13 cellular contexts compared by ENCODE assay signal in genomic region chr16:56195151-56195550, GRCh38. TPM values are rescaled to one million over a fixed set of nuclear protein-coding genes. Genes with fewer than 3 reads are reported as not detected.
DNase-seq lines count a peak whose midpoint lies in the region; ATAC-seq lines count a peak whose summit lies in the region.
"Had no signal": no experiment of that assay in that cellular context is flagged by ENCODE, and none has a peak within 500 bp of the region (broad histone marks: within the 10 kb centered on the region; RNA-seq: fewer than 3 reads in every experiment).

No MANE protein-coding gene starts in this region.

- H3K9me3 Mint-ChIP-seq in activated CD4-positive, alpha-beta T cell treated with anti-CD3 and anti-CD28 coated beads, Interleukin-2, amount 10 ng/mL, durations not matched to agents 24 days and 14 days, result peaks cover 11% of the 10 kb centered on the region
- H3K9me3 Mint-ChIP-seq: activated T-cell treated with anti-CD3 and anti-CD28 coated beads, Interleukin-2, amount 50 U/mL, for 72 hours had no signal

- no peaks in the 10 kb centered on the region for H3K36me3 ChIP-seq in endocrine pancreas (ENCODE audit: control insufficient read depth, insufficient read depth, low read length)

- DNase-seq in activated CD4-positive, alpha-beta T cell treated with anti-CD3 and anti-CD28 coated beads, Interleukin-2, amount 10 ng/mL, durations not matched to agents 24 days and 14 days, result peak; percentile 54
- no peak for DNase-seq in activated CD4-positive, alpha-beta T cell treated with anti-CD3 and anti-CD28 coated beads, Interleukin-2, amount 50 U/mL, for 1 hour
- DNase-seq in NCI-H2171 (lab: John Stamatoyannopoulos, UW), result peak; percentile 19
- DNase-seq in activated T-cell treated with anti-CD3 and anti-CD28 coated beads for 4 hours, result no peak
- DNase-seq: cortex of kidney, MM.1S had no signal

- H3K4me1 Mint-ChIP-seq in activated CD4-positive, alpha-beta T cell treated with anti-CD3 and anti-CD28 coated beads, Interleukin-2, amount 10 ng/mL, durations not matched to agents 24 days and 14 days, result peaks cover 53% of the 10 kb centered on the region

- H3K4me1 ChIP-seq in endocrine pancreas (ENCODE audit: control insufficient read depth, insufficient read depth, low read length), result peaks cover 30% of the 10 kb centered on the region

- no peaks in the 10 kb centered on the region for H3K27me3 ChIP-seq in endocrine pancreas (ENCODE audit: control insufficient read depth, insufficient read depth, low read length)

- intact Hi-C loops in activated CD4-positive, alpha-beta T cell treated with anti-CD3 and anti-CD28 coated beads, Interleukin-2, amount 10 ng/mL, durations not matched to agents 24 days and 14 days (cut with micrococcal nuclease), result loop anchor here (10.0 kb wide), 2 partner anchors 230 to 1270 kb away; partner anchors contain the start of gene AMFR

- ATAC-seq in HG03159 (IDR thresholded peaks at IDR 0.05; ENCODE audit: unreplicated experiment), result no peak
- no peak for ATAC-seq in GM18511 (IDR thresholded peaks at IDR 0.05; ENCODE audit: unreplicated experiment)

- peaks cover 59% of the 10 kb centered on the region for H3K27me3 Mint-ChIP-seq in activated CD4-positive, alpha-beta T cell treated with anti-CD3 and anti-CD28 coated beads, Interleukin-2, amount 10 ng/mL, durations not matched to agents 24 days and 14 days

- peaks cover 6% of the 10 kb centered on the region for H3K36me3 Mint-ChIP-seq in activated CD4-positive, alpha-beta T cell treated with anti-CD3 and anti-CD28 coated beads, Interleukin-2, amount 10 ng/mL, durations not matched to agents 24 days and 14 days (ENCODE audit: low read depth)

- H3K27ac Mint-ChIP-seq in activated CD4-positive, alpha-beta T cell treated with anti-CD3 and anti-CD28 coated beads, Interleukin-2, amount 10 ng/mL, durations not matched to agents 24 days and 14 days, result no peak overlapping the region
- H3K27ac Mint-ChIP-seq: activated T-cell treated with anti-CD3 and anti-CD28 coated beads, Interleukin-2, amount 50 U/mL, for 72 hours had no signal

- no peaks in the 10 kb centered on the region for H3K9me3 ChIP-seq in endocrine pancreas (ENCODE audit: control insufficient read depth, low read length)

- H3K4me3 Mint-ChIP-seq in activated CD4-positive, alpha-beta T cell treated with anti-CD3 and anti-CD28 coated beads, Interleukin-2, amount 10 ng/mL, durations not matched to agents 24 days and 14 days, result no peak overlapping the region

- peak overlapping the region; percentile 52 for H3K4me3 ChIP-seq in endocrine pancreas (ENCODE audit: control insufficient read depth, insufficient read depth, low read length)
- H3K4me3 ChIP-seq: hepatocyte, lung had no signal

- H3K9ac ChIP-seq in endocrine pancreas (ENCODE audit: control insufficient read depth, insufficient read depth, low read length), result no peak overlapping the region

- peak overlapping the region; percentile 36 for H3K27ac ChIP-seq in temporal lobe (ENCODE audit: low read depth, low read length)
- H3K27ac ChIP-seq: hepatocyte had no signal

RNA-seq across cellular contexts. Expression of gene GNAO1, which starts 3.9 kb away (rescaled TPM):
- total RNA-seq in activated CD4-positive, alpha-beta T cell treated with anti-CD3 and anti-CD28 coated beads, Interleukin-2, amount 10 ng/mL, durations not matched to agents 24 days and 14 days, result 2.0 and 2.3 TPM in 2 replicates
- total RNA-seq in temporal lobe, result 66.6 TPM

Comparison
In these comparisons a context has a peak if more than half of its experiments do, and no peak if none do; other contexts are left out.
1. DNase-seq: peak in activated CD4-positive, alpha-beta T cell treated with anti-CD3 and anti-CD28 coated beads, Interleukin-2, amount 10 ng/mL, durations not matched to agents 24 days and 14 days (single experiment) and NCI-H2171 (single experiment); none in activated CD4-positive, alpha-beta T cell treated with anti-CD3 and anti-CD28 coated beads, Interleukin-2, amount 50 U/mL, for 1 hour (single experiment) and activated T-cell treated with anti-CD3 and anti-CD28 coated beads for 4 hours (single experiment).
2. RNA of gene GNAO1, which starts 3.9 kb away (total RNA-seq): 66.6 TPM in temporal lobe (single experiment); 2.0 to 2.3 TPM in activated CD4-positive, alpha-beta T cell treated with anti-CD3 and anti-CD28 coated beads, Interleukin-2, amount 10 ng/mL, durations not matched to agents 24 days and 14 days; every median in the first group is over 10 times any median in the second.